In genomic region chrX:115595049-115595448, GRCh38 we compare ENCODE assay signal across 20 cellular contexts. TPM values are rescaled to one million over a fixed set of nuclear protein-coding genes. Genes with fewer than 3 reads are reported as not detected.
DNase-seq lines count a peak whose midpoint lies in the region; ATAC-seq and TF ChIP-seq lines count a peak whose summit lies in the region.
"Had no signal": no experiment of that assay in that cellular context is flagged by ENCODE, and none has a peak within 500 bp of the region (broad histone marks: within the 10 kb centered on the region; RNA-seq: fewer than 3 reads in every experiment).

No MANE protein-coding gene starts in this region.

- H3K27me3 Mint-ChIP-seq in osteocyte (ENCODE audit: unreplicated experiment) = no peaks in the 10 kb centered on the region

- H3K4me1 ChIP-seq in right cardiac atrium (ENCODE audit: control insufficient read depth, insufficient read depth, low read length) = peaks cover 4% of the 10 kb centered on the region
- H3K4me1 ChIP-seq: colonic mucosa, Peyer's patch had no signal

- DNase-seq in right cardiac atrium = no peak
- DNase-seq in left ventricle myocardium superior = no peak
- DNase-seq in epithelial cell of prostate (ENCODE audit: low read depth, low spot score) = no peak
- no peak for DNase-seq in osteocyte (ENCODE audit: extremely low spot score, unreplicated experiment)
- DNase-seq in iPS-NIHi11 (ENCODE audit: low spot score) = no peak
- no peak for DNase-seq in NCI-H2107 (lab: John Stamatoyannopoulos, UW)
- no peak for DNase-seq in cerebellar cortex (ENCODE audit: low spot score)
- DNase-seq in NCI-H748 treated with DMSO at 0.1 percent for 48 hours (lab: John Stamatoyannopoulos, UW) = no peak
- DNase-seq: ACHN; activated CD4-positive, alpha-beta T cell treated with anti-CD3 and anti-CD28 coated beads for 4 hours; colonic mucosa; GDM1; immature natural killer cell; Karpas-422; NCI-H146; NCI-H510A; Peyer's patch; retina; stimulated activated naive B cell treated with anti-CD40 and anti-IgM and Interleukin-4, amounts not matched to agents 10 μg/mL and 1 μg/mL and 100 μg/mL, for 72 hours had no signal

- H3K27ac Mint-ChIP-seq in osteocyte (ENCODE audit: unreplicated experiment) = peak overlapping the region; percentile 88
- H3K27ac Mint-ChIP-seq: activated naive CD4-positive, alpha-beta T cell treated with anti-CD3 and anti-CD28 coated beads, Interleukin-2, amount 50 U/mL, for 72 hours; immature natural killer cell; stimulated activated naive B cell treated with anti-CD40 and anti-IgM and Interleukin-4, amounts not matched to agents 10 μg/mL and 1 μg/mL and 100 μg/mL, for 72 hours had no signal

- intact Hi-C loops in right cardiac atrium (cut with DNase I) (no loop called here), left ventricle myocardium superior (cut with micrococcal nuclease) (no loop called here)

- H3K9me3 ChIP-seq in right cardiac atrium (ENCODE audit: control insufficient read depth, low read length) = no peaks in the 10 kb centered on the region
- H3K9me3 ChIP-seq: colonic mucosa, Peyer's patch had no signal

- H3K4me3 ChIP-seq in right cardiac atrium (ENCODE audit: low read length) = peak overlapping the region; percentile 72
- H3K4me3 ChIP-seq: colonic mucosa, Peyer's patch had no signal

- H3K27me3 ChIP-seq in right cardiac atrium (ENCODE audit: control insufficient read depth, insufficient read depth) = no peaks in the 10 kb centered on the region
- H3K27me3 ChIP-seq: Peyer's patch had no signal

- 21% methylated on average over 2 of the region's 2 CpGs for WGBS in right cardiac atrium

- TF ChIP-seq CTCF in osteocyte (IDR thresholded peaks at IDR 0.05) = no peak

- no peaks in the 10 kb centered on the region for H3K9me3 Mint-ChIP-seq in osteocyte (ENCODE audit: unreplicated experiment)
- H3K9me3 Mint-ChIP-seq: activated naive CD4-positive, alpha-beta T cell treated with anti-CD3 and anti-CD28 coated beads, Interleukin-2, amount 50 U/mL, for 72 hours; stimulated activated naive B cell treated with anti-CD40 and anti-IgM and Interleukin-4, amounts not matched to agents 10 μg/mL and 1 μg/mL and 100 μg/mL, for 72 hours had no signal

- ATAC-seq in right cardiac atrium (no peak), left ventricle myocardium superior (no peak)
- ATAC-seq: activated naive CD4-positive, alpha-beta T cell treated with anti-CD3 and anti-CD28 coated beads, Interleukin-2, amount 50 U/mL, for 72 hours; stimulated activated naive B cell treated with anti-CD40 and anti-IgM and Interleukin-4, amounts not matched to agents 10 μg/mL and 1 μg/mL and 100 μg/mL, for 72 hours had no signal

- no peak overlapping the region for H3K27ac ChIP-seq in right cardiac atrium (ENCODE audit: low read length)
- peak overlapping the region; percentile 93 for H3K27ac ChIP-seq in epithelial cell of prostate
- H3K27ac ChIP-seq: colonic mucosa, Peyer's patch had no signal

- H3K4me3 Mint-ChIP-seq in osteocyte (ENCODE audit: unreplicated experiment) = peak overlapping the region; percentile 69
- H3K4me3 Mint-ChIP-seq: immature natural killer cell; stimulated activated naive B cell treated with anti-CD40 and anti-IgM and Interleukin-4, amounts not matched to agents 10 μg/mL and 1 μg/mL and 100 μg/mL, for 72 hours had no signal

- peaks cover 20% of the 10 kb centered on the region for H3K36me3 Mint-ChIP-seq in osteocyte (ENCODE audit: unreplicated experiment)
- H3K36me3 Mint-ChIP-seq: activated naive CD4-positive, alpha-beta T cell treated with anti-CD3 and anti-CD28 coated beads, Interleukin-2, amount 50 U/mL, for 72 hours; immature natural killer cell; stimulated activated naive B cell treated with anti-CD40 and anti-IgM and Interleukin-4, amounts not matched to agents 10 μg/mL and 1 μg/mL and 100 μg/mL, for 72 hours had no signal

- H3K4me1 Mint-ChIP-seq in osteocyte (ENCODE audit: unreplicated experiment) = peaks cover 75% of the 10 kb centered on the region
- H3K4me1 Mint-ChIP-seq: immature natural killer cell; stimulated activated naive B cell treated with anti-CD40 and anti-IgM and Interleukin-4, amounts not matched to agents 10 μg/mL and 1 μg/mL and 100 μg/mL, for 72 hours had no signal

RNA-seq across cellular contexts. Expression of gene PLS3, which starts 34.1 kb away (rescaled TPM):
- 10 to 100 TPM; 32.5 to 43.1 (median 37.7) TPM for total RNA-seq in right cardiac atrium
- polyA plus RNA-seq in right cardiac atrium = 23.7 TPM
- total RNA-seq in left ventricle myocardium superior = 40.8 TPM
- 530 and 547 TPM in 2 replicates for total RNA-seq in osteocyte

Comparison
In these comparisons a context has a peak if more than half of its experiments do, and no peak if none do; other contexts are left out.
1. RNA of gene PLS3, which starts 34.1 kb away (total RNA-seq): 530 to 547 TPM in osteocyte; 40.8 TPM in left ventricle myocardium superior (single experiment) and 32.5 to 43.1 TPM in right cardiac atrium; every median in the first group is over 10 times any median in the second.